Comparison of ENCODE assay signal across 25 cellular contexts in the genomic region with DNA sequence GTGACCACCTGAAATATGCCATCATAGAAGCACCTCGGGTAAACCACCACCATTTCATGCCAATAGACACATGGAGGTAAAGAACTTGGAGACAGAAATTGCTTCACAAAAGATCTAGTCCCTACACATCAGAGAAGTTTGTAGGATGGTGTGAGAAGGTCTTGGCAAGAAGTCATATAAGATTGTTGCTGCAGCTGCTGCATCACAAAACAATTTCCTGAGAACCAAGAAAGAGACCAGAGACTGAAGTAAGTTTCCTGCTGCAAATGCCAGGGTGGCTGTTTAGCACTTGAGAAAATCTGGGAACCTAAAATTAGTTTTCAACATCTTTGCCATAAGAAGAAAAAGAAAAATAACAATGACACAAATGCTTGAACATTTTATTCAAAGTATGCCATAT.
DNase-seq lines count a peak whose midpoint lies in the region; FAIRE-seq and TF ChIP-seq lines count a peak whose summit lies in the region.
"Had no signal": no experiment of that assay in that cellular context is flagged by ENCODE, and none has a peak within 500 bp of the region (broad histone marks: within the 10 kb centered on the region; RNA-seq: fewer than 3 reads in every experiment).

No MANE protein-coding gene starts in this region.

- POLR2A ChIA-PET in AG04449 (lab: Yijun Ruan, JAX), result no interaction called here
- POLR2A ChIA-PET in endothelial cell of umbilical vein (lab: Charles Lee), result no interaction called here

- H3K4me2 ChIP-seq in endothelial cell of umbilical vein (ENCODE audit: insufficient read depth, low read length), result no peak overlapping the region
- H3K4me2 ChIP-seq: GM23338, PC-9 had no signal

- no peaks in the 10 kb centered on the region for H3K4me1 ChIP-seq in endothelial cell of umbilical vein (ENCODE audit: control insufficient read depth, extremely low read depth, insufficient read depth, low read length)
- H3K4me1 ChIP-seq: BE2C, SJCRH30 had no signal

- no TSS peak for BruUV-seq in endothelial cell of umbilical vein (replicated peaks; lab: Mats Ljungman, UMichigan)

- FAIRE-seq in endothelial cell of umbilical vein (lab: Jason Lieb, UNC), result no peak
- no peak for FAIRE-seq in GM12891 (lab: Jason Lieb, UNC)
- FAIRE-seq: GM12878, GM19239, HepG2 had no signal

- TF ChIP-seq CTCF in AG04449 (IDR thresholded peaks at IDR 0.05; ENCODE audit: insufficient read depth, low read length, missing control alignments), result no peak
- no peak for TF ChIP-seq CTCF in endothelial cell of umbilical vein (IDR thresholded peaks at IDR 0.05; ENCODE audit: extremely low read depth in 1 of 2, insufficient read depth in 1 of 2, low read depth in 1 of 2, low read length in 2 of 2)

- TF ChIP-seq POLR2A in endothelial cell of umbilical vein (IDR thresholded peaks at IDR 0.05; ENCODE audit: low read depth, low read length), result no peak
- no peak for TF ChIP-seq POLR2A in GM12891 (IDR thresholded peaks at IDR 0.05; ENCODE audit: low read depth, low read length)

- CTCF ChIA-PET in AG04449 (lab: Yijun Ruan, JAX) (no interaction called here), endothelial cell of umbilical vein (lab: Charles Lee) (no interaction called here)

- H3K9me3 ChIP-seq in endothelial cell of umbilical vein (replicated peaks; ENCODE audit: control insufficient read depth, insufficient read depth, low read length), result no peaks in the 10 kb centered on the region
- H3K9me3 ChIP-seq: BE2C, SJCRH30 had no signal

- H3K4me3 ChIP-seq in AG04449 (ENCODE audit: low read depth, low read length) (no peak overlapping the region), endothelial cell of umbilical vein (replicated peaks in 1 of 3; ENCODE audit: insufficient read depth in 1 of 3, low read depth in 1 of 3, low read length in 3 of 3) (no peak overlapping the region)
- H3K4me3 ChIP-seq: GM12878, GM23338, PC-9, SJCRH30 had no signal

- H3K9me1 ChIP-seq in endothelial cell of umbilical vein (replicated peaks; ENCODE audit: control insufficient read depth, extremely low read depth, insufficient read depth, low read length), result peaks cover 3% of the 10 kb centered on the region

- no peak overlapping the region for H3K9ac ChIP-seq in endothelial cell of umbilical vein (replicated peaks; ENCODE audit: extremely low read depth, insufficient read depth, low read length)

- H3K36me3 ChIP-seq in endothelial cell of umbilical vein (ENCODE audit: control insufficient read depth in 2 of 2, extremely low read depth in 1 of 2, insufficient read depth in 2 of 2, low read length in 2 of 2), result no peaks in the 10 kb centered on the region
- H3K36me3 ChIP-seq: BE2C, SJCRH30 had no signal

- DNase-seq in AG04449 (ENCODE audit: low read depth, low spot score) (peak; percentile 12), LHCN-M2 (ENCODE audit: low read depth) (peak; percentile 41), endothelial cell of umbilical vein (ENCODE audit: low read depth, low spot score) (peak; percentile 9), myocyte (ENCODE audit: low read depth) (peak; percentile 45), RPMI8226 (no peak), GM12891 (ENCODE audit: insufficient read length, low spot score) (no peak), NCI-H2107 treated with DMSO at 0.1 percent for 48 hours (lab: John Stamatoyannopoulos, UW; ENCODE audit: unreplicated experiment) (no peak)
- no peak for DNase-seq in central memory CD4-positive, alpha-beta T cell
- DNase-seq: BE2C; CD4-positive, CD25-positive, alpha-beta regulatory T cell; COR-L47; DMS 273 treated with DMSO at 0.1 percent for 48 hours; KG1; MV-4-11; NCI-H1417; NCI-H187; NCI-H345; NCI-H524 treated with DMSO at 0.1 percent for 48 hours; PC-9; SJCRH30 had no signal

- no peak overlapping the region for H2AFZ ChIP-seq in endothelial cell of umbilical vein (ENCODE audit: low read depth, low read length)
- H2AFZ ChIP-seq: GM23338, PC-9 had no signal

- no peaks in the 10 kb centered on the region for H4K20me1 ChIP-seq in endothelial cell of umbilical vein (replicated peaks; ENCODE audit: control insufficient read depth, extremely low read depth, insufficient read depth, low read length)

- no peak overlapping the region for H3K27ac ChIP-seq in endothelial cell of umbilical vein (ENCODE audit: insufficient read depth, low read depth, low read length)
- H3K27ac ChIP-seq: 22Rv1, PC-9, SJCRH30 had no signal

- intact Hi-C loops in endothelial cell of umbilical vein (cut with micrococcal nuclease), result no loop called here

- peaks cover 0 to 2% of the 10 kb centered on the region in 2 experiments for H3K27me3 ChIP-seq in endothelial cell of umbilical vein (ENCODE audit: control insufficient read depth in 2 of 2, insufficient read depth in 2 of 2, low read length in 2 of 2)
- H3K27me3 ChIP-seq: BE2C, SJCRH30 had no signal

- dilution Hi-C loops in endothelial cell of umbilical vein (cut with MboI; ENCODE audit: extremely low pct_ligation_motif_present, low sequenced_read_pairs), result no loop called here

- no peaks in the 10 kb centered on the region for H3K79me2 ChIP-seq in endothelial cell of umbilical vein (ENCODE audit: control insufficient read depth, insufficient read depth, low read length)

TF ChIP-seq in endothelial cell of umbilical vein, 7 proteins besides CTCF, POLR2A, EP300 and RAD21:
- no peak for TF ChIP-seq JUN (IDR thresholded peaks at IDR 0.05; ENCODE audit: borderline replicate concordance, insufficient read depth, insufficient read length, low read depth)
- TF ChIP-seq POLR2AphosphoS5 (IDR thresholded peaks at IDR 0.05; ENCODE audit: insufficient read depth, low read depth, low read length), result no peak
- TF ChIP-seq EZH2 (IDR thresholded peaks at IDR 0.05; ENCODE audit: borderline replicate concordance, low read depth, low read length, severe bottlenecking), result no peak
- no peak for TF ChIP-seq FOS (IDR thresholded peaks at IDR 0.05; ENCODE audit: borderline replicate concordance, insufficient read depth, low read length)
- no peak for TF ChIP-seq MYC (IDR thresholded peaks at IDR 0.05; ENCODE audit: low read depth, low read length)
TF ChIP-seq in endothelial cell of umbilical vein: peak in this region for 0.

TF ChIP-seq in GM12891, 5 proteins besides CTCF, POLR2A, EP300 and RAD21:
- TF ChIP-seq POLR2AphosphoS5 (IDR thresholded peaks at IDR 0.05; ENCODE audit: low read depth, low read length), result no peak
- no peak for TF ChIP-seq SPI1 (IDR thresholded peaks at IDR 0.05; ENCODE audit: low read depth, low read length)
- TF ChIP-seq PAX5 (IDR thresholded peaks at IDR 0.05; ENCODE audit: insufficient read depth, low read length, severe bottlenecking), result no peak
- TF ChIP-seq TAF1 (IDR thresholded peaks at IDR 0.05; ENCODE audit: low read depth, low read length), result no peak
- TF ChIP-seq POU2F2 (IDR thresholded peaks at IDR 0.05; ENCODE audit: low read depth, low read length), result no peak

Comparison
In these comparisons a context has a peak if more than half of its experiments do, and no peak if none do; other contexts are left out.
1. DNase-seq: peak in AG04449 (single experiment), LHCN-M2 (single experiment), endothelial cell of umbilical vein (single experiment) and myocyte (single experiment); none in RPMI8226 (single experiment), central memory CD4-positive, alpha-beta T cell (single experiment), GM12891 (single experiment) and NCI-H2107 treated with DMSO at 0.1 percent for 48 hours (single experiment).